Comparison of ENCODE assay signal across 8 cellular contexts in genomic region chr2:37585982-37586621, GRCh38.
DNase-seq lines count a peak whose midpoint lies in the region; ATAC-seq and TF ChIP-seq lines count a peak whose summit lies in the region.

No MANE protein-coding gene starts in this region.

- peak overlapping the region in 7 of 8 donors; percentile 9 to 76 (median 60) for H3K27ac ChIP-seq in spleen

- peaks cover 18 to 75% (median 54%) of the 10 kb centered on the region in 6 donors for H3K4me1 ChIP-seq in spleen

- WGBS in spleen, 5 donors, result 18 to 29% (median 23%) methylated on average over 7 of the region's 7 CpGs

- peak; percentile 42 for ATAC-seq in GM19324 (IDR thresholded peaks at IDR 0.05; ENCODE audit: low FRiP score, unreplicated experiment)
- no peak for ATAC-seq in HG02884 (IDR thresholded peaks at IDR 0.05; ENCODE audit: unreplicated experiment)

- H3K36me3 ChIP-seq in spleen, result no peaks in the 10 kb centered on the region

- TF ChIP-seq CTCF in foreskin fibroblast (IDR thresholded peaks at IDR 0.05; ENCODE audit: low read depth, low read length) (no peak), spleen (IDR thresholded peaks at IDR 0.05 in 8 of 11, conservative IDR thresholded peaks at IDR 0.05 in 3 of 11) (no peak)

- TF ChIP-seq POLR2A in spleen (IDR thresholded peaks at IDR 0.05), result no peak

- H3K27me3 ChIP-seq in spleen (replicated peaks in 1 of 7), result no peaks in the 10 kb centered on the region

- no peak overlapping the region for H3K4me3 ChIP-seq in foreskin fibroblast (ENCODE audit: low read depth in 1 of 2, low read length in 2 of 2)
- peak overlapping the region in 1 of 8 donors; percentile 18 for H3K4me3 ChIP-seq in spleen

- no peaks in the 10 kb centered on the region for H3K9me3 ChIP-seq in spleen

- DNase-seq in MV-4-11 (lab: John Stamatoyannopoulos, UW), result peak; percentile 37
- DNase-seq in activated T-cell treated with anti-CD3 and anti-CD28 coated beads, Interleukin-2, amount 50 U/mL, for 48 hours, result peak; percentile 70 to 74
- DNase-seq in foreskin fibroblast, result peak; percentile 92 to 95
- DNase-seq in spleen, result no peak
- DNase-seq in NCI-H2171 (lab: John Stamatoyannopoulos, UW), result no peak
- no peak for DNase-seq in NCI-H2171 treated with DMSO at 0.1 percent for 48 hours (lab: John Stamatoyannopoulos, UW)

- intact Hi-C loops in spleen (cut with DNase I; ENCODE audit: low total_unique reads), result no loop called here

Comparison
In these comparisons a context has a peak if more than half of its experiments do, and no peak if none do; other contexts are left out.
1. DNase-seq: peak in MV-4-11 (single experiment), activated T-cell treated with anti-CD3 and anti-CD28 coated beads, Interleukin-2, amount 50 U/mL, for 48 hours (2 of 2) and foreskin fibroblast (2 of 2); none in spleen (single experiment), NCI-H2171 (single experiment) and NCI-H2171 treated with DMSO at 0.1 percent for 48 hours (single experiment).